8 cellular contexts compared by ENCODE assay signal in the genomic region with DNA sequence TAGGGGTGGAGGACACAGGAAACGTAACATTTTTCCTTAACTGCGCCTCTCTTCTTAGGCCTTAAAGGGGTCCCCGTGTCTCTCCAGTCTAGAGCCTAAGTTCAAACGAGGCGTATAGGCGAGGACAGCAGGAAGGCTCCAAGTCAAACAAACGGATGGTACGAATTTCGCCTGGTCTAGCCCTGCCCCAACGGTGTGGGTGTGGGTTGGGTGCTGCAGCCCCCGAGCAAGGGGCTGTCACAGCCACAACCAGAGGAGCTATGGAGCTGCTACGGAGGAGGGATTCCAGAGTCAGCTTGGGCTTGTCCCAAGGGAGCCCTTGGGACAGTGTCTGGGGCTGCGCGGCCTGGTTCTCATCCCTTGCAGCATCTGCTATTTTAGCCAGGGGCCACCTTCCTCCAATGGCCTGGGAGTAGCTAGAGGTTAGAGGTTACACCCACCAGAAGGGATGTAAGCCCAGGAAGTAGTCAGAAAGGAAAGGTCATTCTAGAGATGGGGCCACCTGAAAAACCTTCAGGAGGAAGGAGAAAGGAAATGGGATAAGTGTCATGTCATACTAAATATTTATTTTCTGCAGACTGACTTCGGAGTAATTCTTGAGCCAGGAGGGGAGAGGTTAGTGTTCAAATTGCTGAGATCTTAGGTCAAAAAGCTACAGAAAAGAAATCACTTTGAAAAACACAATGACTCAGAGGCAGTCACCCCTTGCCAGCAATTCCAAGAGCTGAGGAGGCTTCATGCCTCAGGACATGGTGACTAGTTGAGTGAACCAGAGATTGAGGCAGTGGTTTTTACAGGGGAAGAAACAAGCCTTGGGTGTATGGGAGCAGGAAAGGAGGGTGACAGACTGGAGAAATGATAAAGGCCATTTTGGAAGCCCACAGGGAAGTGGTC. TPM values are rescaled to one million over a fixed set of nuclear protein-coding genes. Genes with fewer than 3 reads are reported as not detected.
DNase-seq lines count a peak whose midpoint lies in the region; ATAC-seq, FAIRE-seq and TF ChIP-seq lines count a peak whose summit lies in the region.

No MANE protein-coding gene starts in this region.

- TF ChIP-seq CTCF in bronchial epithelial cell (IDR thresholded peaks at IDR 0.05; ENCODE audit: insufficient read depth, low read length, severe bottlenecking) (no peak), left lung (IDR thresholded peaks at IDR 0.05) (no peak), thoracic aorta (IDR thresholded peaks at IDR 0.05) (no peak)

- peak; percentile 59 for DNase-seq in DMS 273 (lab: John Stamatoyannopoulos, UW; ENCODE audit: unreplicated experiment)
- DNase-seq in DMS 273 treated with DMSO at 0.1 percent for 48 hours (lab: John Stamatoyannopoulos, UW): no peak
- DNase-seq in NCI-H2227 (lab: John Stamatoyannopoulos, UW; ENCODE audit: unreplicated experiment): peak; percentile 71
- DNase-seq in bronchial epithelial cell (ENCODE audit: low read depth): peak; percentile 94
- DNase-seq in left lung: peak in 1 of 2 donors; percentile 35
- DNase-seq in thoracic aorta (ENCODE audit: low spot score): no peak

- intact Hi-C loops in left lung (cut with DNase I): loop anchor here in 1 of 2 donors (10.0 kb wide), 2 partner anchors 85 to 135 kb away; no protein-coding TSS in a partner anchor

- no peaks in the 10 kb centered on the region for H3K36me3 ChIP-seq in bronchial epithelial cell (ENCODE audit: control insufficient read depth, insufficient read depth, low read length)
- peaks cover 0 to 5% of the 10 kb centered on the region in 2 donors for H3K36me3 ChIP-seq in left lung
- peaks cover 10% of the 10 kb centered on the region for H3K36me3 ChIP-seq in thoracic aorta

- H3K4me1 ChIP-seq in left lung (peaks cover 11 to 31% of the 10 kb centered on the region in 2 donors), thoracic aorta (ENCODE audit: control insufficient read depth in 1 of 2, low read depth in 2 of 2) (peaks cover 12 to 25% of the 10 kb centered on the region in 2 donors)

- peak overlapping the region; percentile 91 to 92 for H3K27ac ChIP-seq in left lung
- peak overlapping the region; percentile 94 to 95 for H3K27ac ChIP-seq in thoracic aorta

- no peak for ATAC-seq in left lung
- ATAC-seq in thoracic aorta (ENCODE audit: insufficient number of reproducible peaks, low FRiP score, low read depth): no peak
- ATAC-seq in GM21390 (IDR thresholded peaks at IDR 0.05; ENCODE audit: unreplicated experiment): no peak
- ATAC-seq in HG03354 (IDR thresholded peaks at IDR 0.05; ENCODE audit: poor library complexity, severe bottlenecking, unreplicated experiment): no peak

- H3K27me3 ChIP-seq in bronchial epithelial cell (ENCODE audit: control insufficient read depth, insufficient read depth, low read length): no peaks in the 10 kb centered on the region
- H3K27me3 ChIP-seq in left lung: no peaks in the 10 kb centered on the region
- H3K27me3 ChIP-seq in thoracic aorta (replicated peaks; ENCODE audit: insufficient read depth): peaks cover 6% of the 10 kb centered on the region

- no peak for FAIRE-seq in bronchial epithelial cell (lab: Jason Lieb, UNC)

- H3K4me3 ChIP-seq in bronchial epithelial cell (ENCODE audit: low read depth, low read length): peak overlapping the region; percentile 50
- H3K4me3 ChIP-seq in left lung: peak overlapping the region; percentile 43 to 50
- H3K4me3 ChIP-seq in thoracic aorta: peak overlapping the region; percentile 71

- H3K9me3 ChIP-seq in left lung: no peaks in the 10 kb centered on the region
- H3K9me3 ChIP-seq in thoracic aorta: no peaks in the 10 kb centered on the region

RNA-seq across cellular contexts. Expression of a gene that starts 21.7 kb away (rescaled TPM):
- total RNA-seq in bronchial epithelial cell (22.1 and 32.5 TPM in 2 replicates), left lung (10 to 100 TPM; 46.2 to 54.2 TPM), thoracic aorta (10 to 100 TPM; 31.4 to 43.2 TPM)

RNA-seq across cellular contexts. Expression of a gene that starts 21.9 kb away (rescaled TPM):
- 9,289 and 12,112 TPM in 2 replicates for total RNA-seq in bronchial epithelial cell
- 1,000 to 10,000 TPM; 1,881 to 1,887 TPM for total RNA-seq in left lung
- 1,000 to 10,000 TPM; 1,163 to 1,178 TPM for total RNA-seq in thoracic aorta

RNA-seq across cellular contexts. Expression of a gene that starts 26.9 kb away (rescaled TPM):
- total RNA-seq in bronchial epithelial cell (3.9 and 16.9 TPM in 2 replicates), left lung (10 to 100 TPM; 12.7 to 12.9 TPM), thoracic aorta (10 to 100 TPM; 18.1 to 27.3 TPM)

RNA-seq across cellular contexts. Expression of a gene that starts 39.1 kb away (rescaled TPM):
- total RNA-seq in bronchial epithelial cell (59.5 and 132 TPM in 2 replicates), left lung (10 to 100 TPM; 26.6 to 42.0 TPM), thoracic aorta (10 to 100 TPM; 42.6 to 60.3 TPM)

RNA-seq across cellular contexts. Expression of a gene that starts 39.4 kb away (rescaled TPM):
- total RNA-seq in bronchial epithelial cell (61.7 and 64.5 TPM in 2 replicates), left lung (10 to 100 TPM; 37.7 to 43.0 TPM), thoracic aorta (10 to 100 TPM; 26.8 to 31.9 TPM)

Comparison
In these comparisons a context has a peak if more than half of its experiments do, and no peak if none do; other contexts are left out.
1. DNase-seq: peak in DMS 273 (single experiment), NCI-H2227 (single experiment) and bronchial epithelial cell (single experiment); none in DMS 273 treated with DMSO at 0.1 percent for 48 hours (single experiment) and thoracic aorta (single experiment).
2. Peak in every context shown above with its lines, with median percentiles within 50 percentile points of each other: H3K4me3 ChIP-seq.